In the genomic region with DNA sequence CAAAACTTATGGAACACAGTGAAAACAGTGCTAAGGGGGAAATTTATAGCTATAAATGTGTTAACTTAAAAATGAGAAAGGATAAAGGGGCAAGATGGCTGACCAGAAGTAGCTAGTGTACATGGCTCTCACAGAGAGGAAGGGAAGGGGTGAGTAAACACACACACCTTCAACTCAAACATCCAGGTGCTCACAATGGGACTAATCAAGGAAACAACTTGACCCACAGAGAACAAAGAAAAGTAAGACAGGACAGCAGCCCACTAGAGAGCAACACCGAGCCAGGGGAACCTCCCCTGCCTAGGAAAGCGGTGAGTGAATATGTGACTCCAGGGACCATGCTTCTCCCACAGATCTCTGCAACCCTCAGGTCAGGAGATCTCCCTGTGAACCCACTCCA, we compare ENCODE assay signal across 18 cellular contexts.
DNase-seq lines count a peak whose midpoint lies in the region; ATAC-seq and TF ChIP-seq lines count a peak whose summit lies in the region.
"Had no signal": no experiment of that assay in that cellular context is flagged by ENCODE, and none has a peak within 500 bp of the region (broad histone marks: within the 10 kb centered on the region; RNA-seq: fewer than 3 reads in every experiment).

No MANE protein-coding gene starts in this region.

- no peak overlapping the region for H2AFZ ChIP-seq in mammary epithelial cell (ENCODE audit: low read depth, low read length)

- peaks cover 11% of the 10 kb centered on the region for H3K4me1 Mint-ChIP-seq in endodermal cell

- H4K20me1 ChIP-seq in mammary epithelial cell (ENCODE audit: insufficient read depth, low read length): no peaks in the 10 kb centered on the region

- H3K27ac ChIP-seq in endodermal cell (ENCODE audit: low read depth, low read length): no peak overlapping the region
- no peak overlapping the region for H3K27ac ChIP-seq in mammary epithelial cell (ENCODE audit: insufficient read depth, low read depth, low read length)
- H3K27ac ChIP-seq: SJSA1 had no signal

- dilution Hi-C loops in mammary epithelial cell (cut with HindIII; ENCODE audit: low sequenced_read_pairs): no loop called here

- intact Hi-C loops in mucosa of descending colon (cut with DNase I, micrococcal nuclease) (no loop called here), mammary epithelial cell (cut with micrococcal nuclease) (no loop called here)

- H3K36me3 ChIP-seq in endodermal cell (ENCODE audit: control insufficient read depth, insufficient read depth, low read length) (peaks cover 38% of the 10 kb centered on the region), mucosa of descending colon (ENCODE audit: low read depth) (no peaks in the 10 kb centered on the region), mammary epithelial cell (ENCODE audit: insufficient read depth, low read length) (no peaks in the 10 kb centered on the region)
- H3K36me3 ChIP-seq: BE2C, MG63, SJSA1 had no signal

- no peaks in the 10 kb centered on the region for H3K27me3 ChIP-seq in endodermal cell (ENCODE audit: control insufficient read depth, insufficient read depth, low read length, poor library complexity, severe bottlenecking)
- no peaks in the 10 kb centered on the region for H3K27me3 ChIP-seq in mammary epithelial cell (ENCODE audit: insufficient read depth, low read length)
- H3K27me3 ChIP-seq: BE2C, MG63, SJSA1 had no signal

- H3K36me3 Mint-ChIP-seq in endodermal cell (ENCODE audit: low read depth): peaks cover 75% of the 10 kb centered on the region

- H3K9ac ChIP-seq in endodermal cell (ENCODE audit: extremely low read depth, low read length, poor library complexity, severe bottlenecking) (no peak overlapping the region), mammary epithelial cell (ENCODE audit: insufficient read depth, low read length) (no peak overlapping the region)

- in situ Hi-C loops in mammary epithelial cell (cut with MboI; ENCODE audit: low sequenced_read_pairs in 2 of 2): no loop called here

- no peak for TF ChIP-seq CTCF in endodermal cell (conservative IDR thresholded peaks at IDR 0.05)
- TF ChIP-seq CTCF in mucosa of descending colon (IDR thresholded peaks at IDR 0.05): no peak
- no peak for TF ChIP-seq CTCF in mammary epithelial cell (conservative IDR thresholded peaks at IDR 0.05 in 1 of 2, IDR thresholded peaks at IDR 0.05 in 1 of 2; ENCODE audit: extremely low read depth in 1 of 2, insufficient read depth in 1 of 2, low read depth in 1 of 2, low read length in 2 of 2)

- ATAC-seq in mucosa of descending colon (peak; percentile 87), HG03097 (IDR thresholded peaks at IDR 0.05; ENCODE audit: low FRiP score, unreplicated experiment) (no peak)
- ATAC-seq: HCT116, Right ventricle myocardium inferior had no signal

- H3K4me3 ChIP-seq in endodermal cell (ENCODE audit: low read length) (peak overlapping the region; percentile 6), mucosa of descending colon (no peak overlapping the region), mammary epithelial cell (replicated peaks in 1 of 3; ENCODE audit: insufficient read depth in 1 of 3, low read depth in 2 of 3, low read length in 3 of 3) (no peak overlapping the region)
- H3K4me3 ChIP-seq: MG63, SJSA1 had no signal

- peaks cover 65% of the 10 kb centered on the region for H3K9me3 ChIP-seq in endodermal cell (ENCODE audit: control insufficient read depth, low read length)
- H3K9me3 ChIP-seq in mucosa of descending colon: peaks cover 18% of the 10 kb centered on the region
- peaks cover 3% of the 10 kb centered on the region for H3K9me3 ChIP-seq in mammary epithelial cell (replicated peaks; ENCODE audit: insufficient read depth, low read length)
- H3K9me3 ChIP-seq: BE2C, MG63, SJSA1 had no signal

- CTCF ChIA-PET in mammary epithelial cell (lab: Charles Lee; ENCODE audit: low non-redundant PET): no interaction called here

- WGBS in endodermal cell (ENCODE audit: insufficient coverage in 1 of 2, insufficient read length in 1 of 2), 2 experiments: 95% methylated on average over 2 of the region's 2 CpGs; no CpG with 5 or more reads in 1 of the 2 experiments
- WGBS in mammary epithelial cell (ENCODE audit: low coverage, missing lambda C conversion rate): 100% methylated on average over 2 of the region's 2 CpGs

- H3K4me1 ChIP-seq in endodermal cell (ENCODE audit: control insufficient read depth, insufficient read depth, low read length): peaks cover 5% of the 10 kb centered on the region
- no peaks in the 10 kb centered on the region for H3K4me1 ChIP-seq in mucosa of descending colon (ENCODE audit: low read depth)
- no peaks in the 10 kb centered on the region for H3K4me1 ChIP-seq in mammary epithelial cell (ENCODE audit: insufficient read depth, low read length)
- H3K4me1 ChIP-seq: BE2C, SJSA1 had no signal

- peaks cover 8% of the 10 kb centered on the region for H3K79me2 ChIP-seq in mammary epithelial cell (ENCODE audit: insufficient read depth, low read length)

- DNase-seq in DMS53 (lab: John Stamatoyannopoulos, UW) (peak; percentile 50), NCI-H69 (lab: John Stamatoyannopoulos, UW) (peak; percentile 26), endodermal cell (no peak), mucosa of descending colon (no peak), hepatic stellate cell (ENCODE audit: low spot score) (no peak), mammary epithelial cell (no peak)
- DNase-seq: BE2C, GOT3, MG63, NCI-H1417, NCI-H187 treated with DMSO at 0.1 percent for 48 hours, NCI-H2227 treated with DMSO at 0.1 percent for 48 hours, NCI-H524, OCI-M1 had no signal

- no peak overlapping the region for H3K4me3 Mint-ChIP-seq in endodermal cell

- H3K4me2 ChIP-seq in mammary epithelial cell (ENCODE audit: insufficient read depth, low read depth, low read length): no peak overlapping the region

- H3K9me3 Mint-ChIP-seq in endodermal cell: peaks cover 64% of the 10 kb centered on the region

- no TSS peak for BruUV-seq in mammary epithelial cell (replicated peaks; lab: Mats Ljungman, UMichigan)

- H3K27me3 Mint-ChIP-seq in endodermal cell (ENCODE audit: insufficient read depth): no peaks in the 10 kb centered on the region

- no peak overlapping the region for H3K27ac Mint-ChIP-seq in endodermal cell

Comparison
In these comparisons a context has a peak if more than half of its experiments do, and no peak if none do; other contexts are left out.
1. DNase-seq: peak in DMS53 (single experiment) and NCI-H69 (single experiment); none in endodermal cell (single experiment), mucosa of descending colon (0 of 3), hepatic stellate cell (single experiment) and mammary epithelial cell (single experiment).